Comparison of ENCODE assay signal across 9 cellular contexts in the genomic region with DNA sequence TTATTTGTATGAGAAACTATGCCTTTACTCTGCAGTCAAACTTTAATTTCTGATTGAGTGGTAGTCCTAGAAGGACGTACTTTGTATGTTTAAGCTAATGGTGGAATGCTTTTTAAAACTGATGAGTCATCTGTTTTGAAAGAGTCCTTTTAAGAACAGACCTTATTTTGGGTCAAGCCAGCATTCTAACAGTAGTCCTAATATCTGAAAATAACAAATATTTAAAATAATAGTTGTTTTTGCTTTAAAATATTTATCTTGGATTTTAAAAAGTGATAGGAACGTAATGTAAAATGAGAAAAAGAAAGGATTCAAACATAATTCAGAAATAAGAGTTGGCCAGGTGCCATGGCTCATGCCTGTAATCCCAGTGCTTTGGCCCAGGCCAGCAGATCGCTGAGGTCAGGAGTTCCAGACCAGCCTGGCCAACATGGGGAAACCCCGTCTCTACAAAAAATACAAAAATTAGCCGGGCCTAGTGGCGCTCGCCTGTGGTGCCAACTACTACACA. TPM values are rescaled to one million over a fixed set of nuclear protein-coding genes. Genes with fewer than 3 reads are reported as not detected.
DNase-seq lines count a peak whose midpoint lies in the region; ATAC-seq, FAIRE-seq and TF ChIP-seq lines count a peak whose summit lies in the region.
"Had no signal": no experiment of that assay in that cellular context is flagged by ENCODE, and none has a peak within 500 bp of the region (broad histone marks: within the 10 kb centered on the region; RNA-seq: fewer than 3 reads in every experiment).

No MANE protein-coding gene starts in this region.

- H3K9me3 ChIP-seq in HepG2 (ENCODE audit: low read length) (no peaks in the 10 kb centered on the region), upper lobe of right lung (no peaks in the 10 kb centered on the region)

- H4K20me1 ChIP-seq in KMS-11 (ENCODE audit: insufficient read depth) (0 out of 2 replicates have a peak, but pooled peaks cover 3% of the 10 kb centered on the region), HepG2 (ENCODE audit: insufficient read depth, low read length) (no peaks in the 10 kb centered on the region; the same call in 1 of the 2 replicates)

- CTCF ChIA-PET in HepG2 (lab: Yijun Ruan, JAX; ENCODE audit: low intra/inter-chr PET ratio, low total read pairs) = no interaction called here

- peak overlapping the region; percentile 56; the same call in 1 of the 2 replicates for H2AFZ ChIP-seq in KMS-11 (ENCODE audit: low read depth)
- no peak overlapping the region for H2AFZ ChIP-seq in HepG2 (ENCODE audit: low read length)

- peaks cover 33% of the 10 kb centered on the region for H3K79me2 ChIP-seq in KMS-11 (ENCODE audit: insufficient read depth, low read depth)
- peaks cover 29% of the 10 kb centered on the region for H3K79me2 ChIP-seq in HepG2 (ENCODE audit: insufficient read depth, low read length)

- H3K9ac ChIP-seq in KMS-11 (peak overlapping the region; percentile 87), HepG2 (ENCODE audit: insufficient read depth, low read depth, low read length) (peak overlapping the region; percentile 82; the same call in 1 of the 2 replicates)

- in situ Hi-C loops in astrocyte of the spinal cord (cut with HindIII; ENCODE audit: low sequenced_read_pairs) = no loop called here
- in situ Hi-C loops in HepG2 (cut with HindIII; ENCODE audit: extremely low pct_ligation_motif_present, low pct_unique_long_range_greater_than_20kb) = no loop called here

- H3K4me1 ChIP-seq in KMS-11 (ENCODE audit: low read depth, poor library complexity, severe bottlenecking) (peaks cover 41% of the 10 kb centered on the region), HepG2 (ENCODE audit: insufficient read depth, low read length) (peaks cover 32% of the 10 kb centered on the region), upper lobe of right lung (peaks cover 15% of the 10 kb centered on the region)

- no peak for TF ChIP-seq RAD21 in HepG2 (CRISPR knock-in tag; IDR thresholded peaks at IDR 0.05)

- TF ChIP-seq EP300 in HepG2 (IDR thresholded peaks at IDR 0.05; ENCODE audit: low read depth in 2 of 2, low read length in 2 of 2) (no peak), HepG2 (CRISPR knock-in tag; IDR thresholded peaks at IDR 0.05; ENCODE audit: borderline replicate concordance) (no peak)

- peak; percentile 90 for DNase-seq in COLO829 (ENCODE audit: low spot score)
- DNase-seq in astrocyte of the spinal cord (ENCODE audit: low read depth, low spot score) = peak; percentile 77
- peak; percentile 50 for DNase-seq in HepG2 (ENCODE audit: low spot score)
- no peak for DNase-seq in upper lobe of right lung

- POLR2A ChIA-PET in HepG2 (lab: Yijun Ruan, JAX) = interaction anchor here (2.0 to 2.9 kb wide), 3 partner anchors 67 to 255 kb away, joined by 11 to 22 read pairs (median 13); partner anchors contain the start of gene NDUFB4

- FAIRE-seq in HepG2 (lab: Jason Lieb, UNC) = no peak

- H3K27ac ChIP-seq in KMS-11 (peak overlapping the region; percentile 93), HepG2 (ENCODE audit: extremely low read length, insufficient read depth, low read length) (peak overlapping the region; percentile 81), upper lobe of right lung (peak overlapping the region; percentile 90)

- H3K36me3 ChIP-seq in KMS-11 (ENCODE audit: insufficient read depth) = peaks cover 4% of the 10 kb centered on the region; the same call in 1 of the 2 replicates
- no peaks in the 10 kb centered on the region for H3K36me3 ChIP-seq in HepG2 (replicated peaks in 1 of 2; ENCODE audit: control insufficient read depth in 1 of 2, insufficient read depth in 2 of 2, low read length in 2 of 2)
- H3K36me3 ChIP-seq in upper lobe of right lung = no peaks in the 10 kb centered on the region

- BruUV-seq in HepG2 (replicated peaks; lab: Mats Ljungman, UMichigan) = no TSS peak

- ATAC-seq in HepG2 = no peak
- ATAC-seq in upper lobe of right lung = no peak
- no peak for ATAC-seq in HG02642 (IDR thresholded peaks at IDR 0.05; ENCODE audit: poor library complexity, unreplicated experiment)
- ATAC-seq in HG03469 (IDR thresholded peaks at IDR 0.05; ENCODE audit: unreplicated experiment) = no peak
- ATAC-seq in GM21526 (IDR thresholded peaks at IDR 0.05; ENCODE audit: low FRiP score, unreplicated experiment) = no peak
- ATAC-seq: left colon had no signal

- WGBS in HepG2 (ENCODE audit: low lambda C conversion rate) = 10% methylated on average over 7 of the region's 7 CpGs

- no peaks in the 10 kb centered on the region for H3K27me3 ChIP-seq in KMS-11 (ENCODE audit: insufficient read depth, low read depth)
- H3K27me3 ChIP-seq in HepG2 (ENCODE audit: control insufficient read depth in 1 of 2, insufficient read depth in 2 of 2, low read length in 2 of 2) = peaks cover 0 to 7% of the 10 kb centered on the region in 2 experiments; a peak in 2 of 5 replicates
- H3K27me3 ChIP-seq in upper lobe of right lung = no peaks in the 10 kb centered on the region

- H3K4me3 ChIP-seq in KMS-11 (IDR thresholded peaks at IDR 0.05; ENCODE audit: insufficient read depth, low read depth, low read length) (peak overlapping the region; percentile 14), astrocyte of the spinal cord (ENCODE audit: low read depth, low read length) (no peak overlapping the region), HepG2 (replicated peaks in 1 of 3; ENCODE audit: insufficient read depth in 1 of 3, low read depth in 2 of 3, low read length in 3 of 3) (peak overlapping the region; percentile 68 to 95 (median 87); a peak in 5 of 6 replicates), upper lobe of right lung (peak overlapping the region; percentile 88)

- H3K4me2 ChIP-seq in KMS-11 (peak overlapping the region; percentile 55), HepG2 (ENCODE audit: low read depth, low read length) (peak overlapping the region; percentile 71)

- no peak for TF ChIP-seq CTCF in KMS-11 (conservative IDR thresholded peaks at IDR 0.05; ENCODE audit: low read depth, low read length)
- TF ChIP-seq CTCF in astrocyte of the spinal cord (IDR thresholded peaks at IDR 0.05; ENCODE audit: low read depth, low read length) = no peak
- TF ChIP-seq CTCF in HepG2 (CRISPR knock-in tag; IDR thresholded peaks at IDR 0.05) = no peak
- no peak for TF ChIP-seq CTCF in upper lobe of right lung (IDR thresholded peaks at IDR 0.05)

- no peak for TF ChIP-seq POLR2A in HepG2 (IDR thresholded peaks at IDR 0.05; ENCODE audit: insufficient read depth in 1 of 2, low read depth in 2 of 2, low read length in 2 of 2)

- intact Hi-C loops in HepG2 (cut with micrococcal nuclease; ENCODE audit: unreplicated experiment) = no loop called here
- intact Hi-C loops in upper lobe of right lung (cut with DNase I) = no loop called here

TF ChIP-seq in HepG2, 621 proteins besides CTCF, POLR2A, EP300 and RAD21 (continues in another document):
- TF ChIP-seq GATAD2A (CRISPR knock-in tag; IDR thresholded peaks at IDR 0.05) (0 out of 2 replicates have a peak, but pooled peaks have one; percentile 20), BCL6 (CRISPR knock-in tag; IDR thresholded peaks at IDR 0.05) (peak; percentile 69)

RNA-seq across cellular contexts. Expression of gene LRRC58, which starts 1.3 kb away (rescaled TPM):
- 17.3 and 28.8 TPM in 2 replicates for total RNA-seq in HepG2 (2016; rRNA removed; fragmentation: Illumina TruSeq; extraction: Trizol)
- total RNA-seq in HepG2 (2016; cell fraction: cytosol; rRNA removed; fragmentation: Illumina TruSeq; extraction: Trizol; ENCODE audit: low read depth) = 1.2 TPM in 2 replicates
- total RNA-seq in HepG2 (2016; cell fraction: insoluble cytoplasmic fraction; rRNA removed; fragmentation: Illumina TruSeq; extraction: Trizol) = 16.7 and 29.7 TPM in 2 replicates
- 7.4 and 8.9 TPM in 2 replicates for total RNA-seq in HepG2 (2016; cell fraction: membrane; rRNA removed; fragmentation: Illumina TruSeq; extraction: Trizol)
- total RNA-seq in HepG2 (2016; cell fraction: nucleus; rRNA removed; fragmentation: Illumina TruSeq; extraction: Trizol) = 14.8 and 15.2 TPM in 2 replicates
- 6.4 and 9.7 TPM in 2 replicates for polyA plus RNA-seq in HepG2 (2011; rRNA removed)
- polyA plus RNA-seq in HepG2 (2011; cell fraction: cytosol; rRNA removed) = 4.2 and 5.5 TPM in 2 replicates
- polyA plus RNA-seq in HepG2 (2011; cell fraction: nucleus; rRNA removed) = 2.1 and 2.3 TPM in 2 replicates
- polyA plus RNA-seq in HepG2 (2012) = 7.1 and 9.0 TPM in 2 replicates
- 0.44 and 0.54 TPM in 2 replicates for polyA plus RNA-seq in HepG2 (2016; cell fraction: cytosol; fragmentation: Illumina TruSeq; extraction: Trizol; ENCODE audit: low read depth)
- 23.4 and 26.0 TPM in 2 replicates for polyA plus RNA-seq in HepG2 (2016; cell fraction: insoluble cytoplasmic fraction; fragmentation: Illumina TruSeq; extraction: Trizol; ENCODE audit: low read depth)
- 2.5 and 3.4 TPM in 2 replicates for polyA plus RNA-seq in HepG2 (2016; cell fraction: membrane; fragmentation: Illumina TruSeq; extraction: Trizol; ENCODE audit: low read depth)
- 12.2 and 12.6 TPM in 2 replicates for polyA plus RNA-seq in HepG2 (2016; cell fraction: nucleus; fragmentation: Illumina TruSeq; extraction: Trizol; ENCODE audit: insufficient read depth, low read depth)
- polyA minus RNA-seq in HepG2 (2011; rRNA and poly(A)+ RNA removed; ENCODE audit: low replicate concordance) = 8.7 and 20.6 TPM in 2 replicates
- polyA minus RNA-seq in HepG2 (2011; cell fraction: cytosol; rRNA and poly(A)+ RNA removed) = 13.6 and 15.7 TPM in 2 replicates
- polyA minus RNA-seq in HepG2 (2011; cell fraction: nucleus; rRNA and poly(A)+ RNA removed) = 15.2 and 16.4 TPM in 2 replicates
- 21.8 TPM for total RNA-seq in upper lobe of right lung
